Comparison of ENCODE assay signal across 21 cellular contexts in the genomic region with DNA sequence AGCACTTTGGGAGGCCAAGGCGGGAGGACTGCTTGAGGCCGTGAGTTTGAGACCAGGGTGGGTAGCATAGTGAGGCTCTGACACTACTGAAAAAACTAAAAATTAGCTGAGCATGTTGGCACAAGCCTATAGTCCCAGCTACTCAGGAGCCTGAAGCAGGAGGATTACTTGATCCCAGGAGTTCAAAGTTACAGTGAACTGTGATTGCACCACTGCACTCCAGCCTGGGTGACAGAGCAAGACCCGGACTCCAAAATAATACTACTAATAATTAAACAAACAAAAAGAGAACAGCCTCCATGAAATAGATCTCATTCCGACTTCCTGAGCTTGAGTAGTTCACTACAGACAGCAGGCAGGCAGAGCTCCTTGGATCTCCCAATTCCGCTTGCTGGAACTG.
"Had no signal": no experiment of that assay in that cellular context is flagged by ENCODE, and none has a peak within 500 bp of the region (broad histone marks: within the 10 kb centered on the region; RNA-seq: fewer than 3 reads in every experiment).

No MANE protein-coding gene starts in this region.

- H3K4me3 Mint-ChIP-seq: mesothelial cell of epicardium, nephron progenitor cell, type B pancreatic cell had no signal

- H3K36me3 ChIP-seq: esophagus muscularis mucosa, gastrocnemius medialis, heart right ventricle, lower lobe of right lung, ovary, right atrium auricular region, suprapubic skin had no signal

- DNase-seq: cortex of kidney; dorsolateral prefrontal cortex; effector CD8-positive, alpha-beta T cell; gastrocnemius medialis; heart right ventricle; hypothalamus; islet precursor cell; lower lobe of right lung; nephron progenitor cell; ovary; small intestine; stimulated activated CD4-positive, alpha-beta T cell treated with anti-CD3 and anti-CD28 coated beads, Interleukin-2, amount 100 ng/mL, for 48 hours; stimulated activated naive CD8-positive, alpha-beta T cell treated with anti-CD3 and anti-CD28 coated beads, Interleukin-15, Interleukin-2, amounts not matched to agents 100 U/mL and 50 U/mL, for 24 hours; thyroid gland had no signal

- H3K27ac Mint-ChIP-seq: memory B cell, mesothelial cell of epicardium, nephron progenitor cell, type B pancreatic cell had no signal

- H3K27me3 Mint-ChIP-seq: memory B cell, type B pancreatic cell had no signal

- H3K27ac ChIP-seq: dorsolateral prefrontal cortex, esophagus muscularis mucosa, gastrocnemius medialis, heart right ventricle, lower lobe of right lung, ovary, right atrium auricular region, suprapubic skin, thyroid gland had no signal

- H3K27me3 ChIP-seq: dorsolateral prefrontal cortex, esophagus muscularis mucosa, gastrocnemius medialis, heart right ventricle, ovary, right atrium auricular region, suprapubic skin, thyroid gland had no signal

- H3K9me3 Mint-ChIP-seq: memory B cell, mesothelial cell of epicardium, nephron progenitor cell, type B pancreatic cell had no signal

- H3K4me3 ChIP-seq: dorsolateral prefrontal cortex, esophagus muscularis mucosa, gastrocnemius medialis, heart right ventricle, lower lobe of right lung, ovary, right atrium auricular region, suprapubic skin, thyroid gland had no signal

- H3K9me3 ChIP-seq: esophagus muscularis mucosa, gastrocnemius medialis, heart right ventricle, lower lobe of right lung, ovary, right atrium auricular region, suprapubic skin, thyroid gland had no signal

- ATAC-seq: gastrocnemius medialis; heart right ventricle; left lobe of liver; lower lobe of right lung; stimulated activated naive CD8-positive, alpha-beta T cell treated with anti-CD3 and anti-CD28 coated beads, Interleukin-15, Interleukin-2, amounts not matched to agents 100 U/mL and 50 U/mL, for 24 hours had no signal
